ENCODE assay signal across 9 cellular contexts in genomic region chr9:124017064-124017928, GRCh38. TPM values are rescaled to one million over a fixed set of nuclear protein-coding genes. Genes with fewer than 3 reads are reported as not detected.
A peak's percentile ranks its signal among the peaks of the same experiment; 100 is the strongest.
DNase-seq lines count a peak whose midpoint lies in the region; ATAC-seq and TF ChIP-seq lines count a peak whose summit lies in the region.
"Had no signal": no experiment of that assay in that cellular context is flagged by ENCODE, and none has a peak within 500 bp of the region (broad histone marks: within the 10 kb centered on the region; RNA-seq: fewer than 3 reads in every experiment).

No MANE protein-coding gene starts in this region.

- peak overlapping the region; percentile 22 for H3K27ac Mint-ChIP-seq in activated T-helper 17 cell treated with anti-CD3 and anti-CD28 coated beads, Interleukin-2, amount 50 U/mL, for 72 hours

- H3K9me3 Mint-ChIP-seq in activated T-helper 17 cell treated with anti-CD3 and anti-CD28 coated beads, Interleukin-2, amount 50 U/mL, for 72 hours = no peaks in the 10 kb centered on the region

- H3K36me3 ChIP-seq in cardiac muscle cell (no peaks in the 10 kb centered on the region), BE2C (no peaks in the 10 kb centered on the region)

- H3K4me1 Mint-ChIP-seq in activated T-helper 17 cell treated with anti-CD3 and anti-CD28 coated beads, Interleukin-2, amount 50 U/mL, for 72 hours = peaks cover 26% of the 10 kb centered on the region

- H3K27me3 ChIP-seq in cardiac muscle cell (peaks cover 100% of the 10 kb centered on the region), BE2C (peaks cover 99% of the 10 kb centered on the region)

- intact Hi-C loops in left cardiac atrium (cut with DNase I) (no loop called here), lower leg skin (cut with DNase I; ENCODE audit: low total_unique reads) (no loop called here)

- no peak overlapping the region for H3K27ac ChIP-seq in cardiac muscle cell
- H3K27ac ChIP-seq in temporal lobe (ENCODE audit: low read depth, low read length) = peak overlapping the region; percentile 50

- 12 to 15% methylated on average over 43 to 49 of the region's 73 CpGs for WGBS in lower leg skin, 2 donors

- H3K27me3 Mint-ChIP-seq in activated T-helper 17 cell treated with anti-CD3 and anti-CD28 coated beads, Interleukin-2, amount 50 U/mL, for 72 hours = peaks cover 60% of the 10 kb centered on the region

- H3K9me3 ChIP-seq in cardiac muscle cell (ENCODE audit: low read depth) = no peaks in the 10 kb centered on the region
- H3K9me3 ChIP-seq in BE2C = no peaks in the 10 kb centered on the region; the same call in 1 of the 2 replicates

- ATAC-seq in left cardiac atrium = no peak
- no peak for ATAC-seq in activated T-helper 17 cell treated with anti-CD3 and anti-CD28 coated beads, Interleukin-2, amount 50 U/mL, for 72 hours (replicated peaks)
- no peak for ATAC-seq in HG02588 (IDR thresholded peaks at IDR 0.05; ENCODE audit: unreplicated experiment)

- peaks cover 6% of the 10 kb centered on the region for H3K36me3 Mint-ChIP-seq in activated T-helper 17 cell treated with anti-CD3 and anti-CD28 coated beads, Interleukin-2, amount 50 U/mL, for 72 hours (ENCODE audit: low read depth)

- no peak for TF ChIP-seq POLR2A in lower leg skin (IDR thresholded peaks at IDR 0.05)

- peak overlapping the region; percentile 63 for H3K4me3 Mint-ChIP-seq in activated T-helper 17 cell treated with anti-CD3 and anti-CD28 coated beads, Interleukin-2, amount 50 U/mL, for 72 hours

- H3K4me3 ChIP-seq in cardiac muscle cell (peak overlapping the region; percentile 15), lower leg skin (ENCODE audit: low read depth, poor library complexity, severe bottlenecking) (peak overlapping the region; percentile 13), BE2C (ENCODE audit: low read depth, low read length) (no peak overlapping the region)

- TF ChIP-seq CTCF in cardiac muscle cell (IDR thresholded peaks at IDR 0.05; ENCODE audit: low read depth, low read length) (no peak), lower leg skin (IDR thresholded peaks at IDR 0.05) (no peak), BE2C (IDR thresholded peaks at IDR 0.05; ENCODE audit: low read depth, low read length) (no peak)

- DNase-seq in cardiac muscle cell (ENCODE audit: low read depth in 1 of 2, low spot score in 1 of 2) (no peak), left cardiac atrium (no peak), lower leg skin (ENCODE audit: low spot score in 2 of 2) (no peak), BE2C (no peak), NCI-H2196 (lab: John Stamatoyannopoulos, UW; ENCODE audit: unreplicated experiment) (no peak)
- DNase-seq: NCI-H748 treated with DMSO at 0.1 percent for 48 hours had no signal

- H3K4me1 ChIP-seq in cardiac muscle cell (ENCODE audit: low read depth) (no peaks in the 10 kb centered on the region), BE2C (no peaks in the 10 kb centered on the region)

RNA-seq across cellular contexts. Expression of gene LHX2, which starts 5.7 kb away (rescaled TPM):
- 0.53 and 1.3 TPM in 2 replicates for total RNA-seq in cardiac muscle cell
- 0.60 and 2.2 TPM in 2 replicates for polyA plus RNA-seq in cardiac muscle cell
- total RNA-seq in left cardiac atrium = under 1 TPM in 1 of 2 donors, not detected in 1; 0.38 TPM
- total RNA-seq in activated T-helper 17 cell treated with anti-CD3 and anti-CD28 coated beads, Interleukin-2, amount 50 U/mL, for 72 hours = not detected
- total RNA-seq in lower leg skin = 10 to 100 TPM in 1 of 4 donors, 1 to 10 TPM in 3; 1.1 to 13.4 (median 2.4) TPM
- total RNA-seq in temporal lobe = 106 TPM
- not detected for polyA plus RNA-seq in BE2C (2012; ENCODE audit: insufficient read depth, insufficient read length, low read depth)
